Comparison of ENCODE assay signal across 8 cellular contexts in genomic region chr11:12680246-12680939, GRCh38. TPM values are rescaled to one million over a fixed set of nuclear protein-coding genes. Genes with fewer than 3 reads are reported as not detected.
A peak's percentile ranks its signal among the peaks of the same experiment; 100 is the strongest.
DNase-seq lines count a peak whose midpoint lies in the region; ATAC-seq and TF ChIP-seq lines count a peak whose summit lies in the region.

No MANE protein-coding gene starts in this region.

- no peaks in the 10 kb centered on the region for H3K9me3 Mint-ChIP-seq in GM23338
- H3K9me3 Mint-ChIP-seq in progenitor cell of endocrine pancreas (ENCODE audit: low read depth), result no peaks in the 10 kb centered on the region

- no peaks in the 10 kb centered on the region for H3F3A ChIP-seq in GM23338 (replicated peaks; ENCODE audit: low read depth)

- DNase-seq in GM23338 (ENCODE audit: low spot score) (peak; percentile 97), NCI-H2171 treated with DMSO at 0.1 percent for 48 hours (lab: John Stamatoyannopoulos, UW) (peak; percentile 87), anterior cingulate cortex (lab: John Stamatoyannopoulos, UW) (peak in 57 of 58 donors; percentile 3 to 92 (median 76)), left ventricle myocardium inferior (peak; percentile 87), progenitor cell of endocrine pancreas (ENCODE audit: low spot score, unreplicated experiment) (peak; percentile 55), CD1c-positive myeloid dendritic cell (ENCODE audit: extremely low spot score) (no peak)
- no peak for DNase-seq in activated CD8-positive, alpha-beta memory T cell treated with anti-CD3 and anti-CD28 coated beads, Interleukin-2, amount 50 U/mL, for 4 hours

- H3K79me2 ChIP-seq in GM23338 (replicated peaks; ENCODE audit: insufficient read depth), result peaks cover 88% of the 10 kb centered on the region

- ATAC-seq in GM23338 (peak; percentile 82), GM18511 (IDR thresholded peaks at IDR 0.05; ENCODE audit: unreplicated experiment) (no peak)

- peaks cover 10% of the 10 kb centered on the region for H3K27me3 ChIP-seq in GM23338 (ENCODE audit: insufficient read depth)
- H3K27me3 ChIP-seq in left ventricle myocardium inferior (ENCODE audit: low read depth), result no peaks in the 10 kb centered on the region

- H3K36me3 Mint-ChIP-seq in GM23338 (ENCODE audit: low read depth) (peaks cover 9% of the 10 kb centered on the region), progenitor cell of endocrine pancreas (ENCODE audit: insufficient read depth) (no peaks in the 10 kb centered on the region)

- H3K4me2 ChIP-seq in GM23338, result peak overlapping the region; percentile 82

- peak overlapping the region; percentile 48 for H3K4me3 ChIP-seq in GM23338
- H3K4me3 ChIP-seq in left ventricle myocardium inferior, result peak overlapping the region; percentile 38

- H3K4me3 Mint-ChIP-seq in GM23338 (peak overlapping the region; percentile 69), progenitor cell of endocrine pancreas (ENCODE audit: low read depth) (peak overlapping the region; percentile 56)

- peaks cover 49% of the 10 kb centered on the region for H4K20me1 ChIP-seq in GM23338 (replicated peaks; ENCODE audit: insufficient read depth)

- H3K36me3 ChIP-seq in GM23338 (ENCODE audit: insufficient read depth), result no peaks in the 10 kb centered on the region
- H3K36me3 ChIP-seq in left ventricle myocardium inferior, result no peaks in the 10 kb centered on the region

- peaks cover 80% of the 10 kb centered on the region for H3K4me1 ChIP-seq in GM23338 (ENCODE audit: insufficient read depth)
- peaks cover 98% of the 10 kb centered on the region for H3K4me1 ChIP-seq in left ventricle myocardium inferior

- H3K27ac ChIP-seq in GM23338 (ENCODE audit: low read depth) (peak overlapping the region; percentile 89), left ventricle myocardium inferior (replicated peaks) (peak overlapping the region; percentile 51)

- intact Hi-C loops in left ventricle myocardium inferior (cut with micrococcal nuclease), result loop anchor here (10.0 kb wide), 1 partner anchor 144 kb away; no protein-coding TSS in a partner anchor

- peaks cover 9% of the 10 kb centered on the region for H3K27me3 Mint-ChIP-seq in GM23338 (ENCODE audit: insufficient read depth, low read depth, poor library complexity)
- H3K27me3 Mint-ChIP-seq in progenitor cell of endocrine pancreas, result no peaks in the 10 kb centered on the region

- H3K4me1 Mint-ChIP-seq in GM23338 (peaks cover 88% of the 10 kb centered on the region), progenitor cell of endocrine pancreas (ENCODE audit: low read depth) (peaks cover 84% of the 10 kb centered on the region)

- H2AFZ ChIP-seq in GM23338, result no peak overlapping the region

- peak overlapping the region; percentile 93 for H3K27ac Mint-ChIP-seq in GM23338
- peak overlapping the region; percentile 96 for H3K27ac Mint-ChIP-seq in progenitor cell of endocrine pancreas

- H3K9me3 ChIP-seq in left ventricle myocardium inferior (replicated peaks), result no peaks in the 10 kb centered on the region

- no peaks in the 10 kb centered on the region for H3K9me2 ChIP-seq in GM23338 (ENCODE audit: insufficient read depth)

- no peak for TF ChIP-seq CTCF in GM23338 (conservative IDR thresholded peaks at IDR 0.05; ENCODE audit: low read depth in 2 of 2)
- TF ChIP-seq CTCF in left ventricle myocardium inferior (IDR thresholded peaks at IDR 0.05; ENCODE audit: borderline replicate concordance), result no peak
- TF ChIP-seq CTCF in progenitor cell of endocrine pancreas (IDR thresholded peaks at IDR 0.05; ENCODE audit: unreplicated experiment), result no peak

TF ChIP-seq in GM23338, 12 proteins besides CTCF, POLR2A, EP300 and RAD21 (continues in another document):
- TF ChIP-seq EZH2 (IDR thresholded peaks at IDR 0.05; ENCODE audit: low read depth, unreplicated experiment) (no peak), STAT1 (IDR thresholded peaks at IDR 0.05; ENCODE audit: unreplicated experiment) (no peak), EZH2phosphoT487 (IDR thresholded peaks at IDR 0.05; ENCODE audit: unreplicated experiment) (no peak), ZNF331 (CRISPR knock-in tag; IDR thresholded peaks at IDR 0.05; ENCODE audit: low read depth) (no peak), JUNB (IDR thresholded peaks at IDR 0.05; ENCODE audit: unreplicated experiment) (no peak), REST (IDR thresholded peaks at IDR 0.05; ENCODE audit: unreplicated experiment) (no peak), ETS1 (IDR thresholded peaks at IDR 0.05) (no peak), POLR2AphosphoS5 (IDR thresholded peaks at IDR 0.05; ENCODE audit: low read depth) (no peak)

RNA-seq across cellular contexts. Expression of gene TEAD1, which starts 6.2 kb away (rescaled TPM):
- total RNA-seq in GM23338 (2014; rRNA removed; shearing (Covaris generic)), result 102 and 103 TPM in 2 replicates
- 24.5 and 28.4 TPM in 2 replicates for polyA plus RNA-seq in GM23338 (2016; fragmentation: Nextera tagmentation; extraction: Ambion mirVana)
- total RNA-seq in left ventricle myocardium inferior (121 TPM), progenitor cell of endocrine pancreas (92.4 and 95.8 TPM in 2 replicates)

Comparison
In these comparisons a context has a peak if more than half of its experiments do, and no peak if none do; other contexts are left out.
1. DNase-seq: peak in GM23338 (single experiment), NCI-H2171 treated with DMSO at 0.1 percent for 48 hours (single experiment), anterior cingulate cortex (57 of 58), left ventricle myocardium inferior (single experiment) and progenitor cell of endocrine pancreas (single experiment); none in CD1c-positive myeloid dendritic cell (single experiment) and activated CD8-positive, alpha-beta memory T cell treated with anti-CD3 and anti-CD28 coated beads, Interleukin-2, amount 50 U/mL, for 4 hours (single experiment).